In the genomic region with DNA sequence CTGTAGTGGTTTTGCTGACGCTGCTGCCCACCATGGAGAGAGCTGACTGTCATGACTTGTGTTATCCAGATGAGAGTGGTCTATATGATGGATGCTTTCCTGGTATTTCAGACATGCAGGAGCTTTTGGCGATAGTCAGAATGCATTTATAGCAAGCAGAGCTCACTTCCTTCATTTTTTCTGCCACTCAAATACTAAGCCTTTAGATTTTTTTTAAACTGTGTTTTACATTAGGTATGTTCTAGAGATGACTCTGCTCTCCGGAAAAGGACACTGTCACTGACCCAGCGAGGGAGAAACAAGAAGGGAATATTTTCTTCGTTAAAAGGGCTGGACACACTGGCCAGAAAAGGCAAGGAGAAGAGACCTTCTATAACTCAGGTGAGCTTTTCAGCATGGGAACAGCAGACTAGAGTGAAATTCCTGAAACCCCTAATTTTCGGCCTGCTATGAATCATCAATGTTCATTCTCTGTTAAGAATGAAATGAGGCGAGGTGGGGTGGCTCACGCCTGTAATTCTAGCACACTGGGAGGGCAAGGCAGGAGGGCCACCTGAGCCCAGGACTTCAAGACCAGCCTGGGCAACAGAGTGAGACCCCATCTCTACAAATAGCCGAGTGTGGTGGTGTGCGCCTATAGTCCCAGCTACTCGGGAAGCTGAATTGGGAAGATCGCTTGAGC, we compare ENCODE assay signal across 15 cellular contexts.
DNase-seq lines count a peak whose midpoint lies in the region; ATAC-seq and TF ChIP-seq lines count a peak whose summit lies in the region.
"Had no signal": no experiment of that assay in that cellular context is flagged by ENCODE, and none has a peak within 500 bp of the region (broad histone marks: within the 10 kb centered on the region; RNA-seq: fewer than 3 reads in every experiment).

No MANE protein-coding gene starts in this region.

- intact Hi-C loops in Right ventricle myocardium superior (cut with DNase I): no loop called here

- peaks cover 3% of the 10 kb centered on the region for H3K36me3 ChIP-seq in endodermal cell (ENCODE audit: control insufficient read depth, insufficient read depth, low read length)
- H3K36me3 ChIP-seq in effector memory CD4-positive, alpha-beta T cell (ENCODE audit: control insufficient read depth, insufficient read depth, low read length): no peaks in the 10 kb centered on the region

- H3K27ac ChIP-seq in endodermal cell (ENCODE audit: low read depth, low read length): no peak overlapping the region
- H3K27ac ChIP-seq in effector memory CD4-positive, alpha-beta T cell (ENCODE audit: insufficient read depth, low read length, poor library complexity, severe bottlenecking): no peak overlapping the region

- H3K4me1 ChIP-seq in endodermal cell (ENCODE audit: control insufficient read depth, insufficient read depth, low read length): no peaks in the 10 kb centered on the region
- H3K4me1 ChIP-seq in effector memory CD4-positive, alpha-beta T cell (ENCODE audit: control insufficient read depth, insufficient read depth, low read length, poor library complexity, severe bottlenecking): no peaks in the 10 kb centered on the region

- no peaks in the 10 kb centered on the region for H3K9me3 Mint-ChIP-seq in endodermal cell

- H3K4me3 Mint-ChIP-seq in endodermal cell: no peak overlapping the region
- H3K4me3 Mint-ChIP-seq: CD4-positive, CD25-positive, alpha-beta regulatory T cell had no signal

- H3K9me3 ChIP-seq in endodermal cell (ENCODE audit: control insufficient read depth, low read length): no peaks in the 10 kb centered on the region
- no peaks in the 10 kb centered on the region for H3K9me3 ChIP-seq in effector memory CD4-positive, alpha-beta T cell (ENCODE audit: control insufficient read depth, low read length)

- H3K4me1 Mint-ChIP-seq in endodermal cell: no peaks in the 10 kb centered on the region

- DNase-seq in endodermal cell (peak; percentile 25), Right ventricle myocardium superior (no peak), SIG-M5 (lab: John Stamatoyannopoulos, UW) (no peak)
- DNase-seq in effector memory CD4-positive, alpha-beta T cell: no peak
- DNase-seq: CD4-positive, CD25-positive, alpha-beta regulatory T cell; DMS79 treated with DMSO at 0.1 percent for 48 hours; NCI-H1694; NCI-H2081 treated with DMSO at 0.1 percent for 48 hours; NCI-H2171 treated with DMSO at 0.1 percent for 48 hours; NCI-H524 treated with DMSO at 0.1 percent for 48 hours had no signal

- peak; percentile 64 for ATAC-seq in GM18502 (IDR thresholded peaks at IDR 0.05; ENCODE audit: poor library complexity, unreplicated experiment)
- peak; percentile 65 for ATAC-seq in GM21529 (IDR thresholded peaks at IDR 0.05; ENCODE audit: unreplicated experiment)
- ATAC-seq in HG03039 (IDR thresholded peaks at IDR 0.05; ENCODE audit: unreplicated experiment): peak; percentile 44
- ATAC-seq in Right ventricle myocardium superior (ENCODE audit: poor library complexity): no peak
- ATAC-seq: Right ventricle myocardium inferior had no signal

- H3K27me3 Mint-ChIP-seq in endodermal cell (ENCODE audit: insufficient read depth): no peaks in the 10 kb centered on the region
- H3K27me3 Mint-ChIP-seq: CD4-positive, CD25-positive, alpha-beta regulatory T cell; IgD-negative memory B cell had no signal

- peak overlapping the region; percentile 39 for H3K27ac Mint-ChIP-seq in endodermal cell

- no peaks in the 10 kb centered on the region for H3K27me3 ChIP-seq in endodermal cell (ENCODE audit: control insufficient read depth, insufficient read depth, low read length, poor library complexity, severe bottlenecking)
- H3K27me3 ChIP-seq in effector memory CD4-positive, alpha-beta T cell (replicated peaks; ENCODE audit: control insufficient read depth, insufficient read depth, low read length, poor library complexity, severe bottlenecking): no peaks in the 10 kb centered on the region

- no peak overlapping the region for H3K9ac ChIP-seq in endodermal cell (ENCODE audit: extremely low read depth, low read length, poor library complexity, severe bottlenecking)

- no peak overlapping the region for H3K4me3 ChIP-seq in endodermal cell (ENCODE audit: low read length)
- H3K4me3 ChIP-seq in effector memory CD4-positive, alpha-beta T cell (ENCODE audit: insufficient read depth, low read depth, low read length, poor library complexity, severe bottlenecking): no peak overlapping the region

- no peak for TF ChIP-seq CTCF in endodermal cell (conservative IDR thresholded peaks at IDR 0.05)

- H3K36me3 Mint-ChIP-seq in endodermal cell (ENCODE audit: low read depth): peaks cover 10% of the 10 kb centered on the region
- H3K36me3 Mint-ChIP-seq: CD4-positive, CD25-positive, alpha-beta regulatory T cell; IgD-negative memory B cell had no signal

- WGBS in endodermal cell (ENCODE audit: insufficient coverage in 1 of 2, insufficient read length in 1 of 2), 2 experiments: 89 to 91% methylated on average over 10 to 12 of the region's 12 CpGs
